In the genomic region with DNA sequence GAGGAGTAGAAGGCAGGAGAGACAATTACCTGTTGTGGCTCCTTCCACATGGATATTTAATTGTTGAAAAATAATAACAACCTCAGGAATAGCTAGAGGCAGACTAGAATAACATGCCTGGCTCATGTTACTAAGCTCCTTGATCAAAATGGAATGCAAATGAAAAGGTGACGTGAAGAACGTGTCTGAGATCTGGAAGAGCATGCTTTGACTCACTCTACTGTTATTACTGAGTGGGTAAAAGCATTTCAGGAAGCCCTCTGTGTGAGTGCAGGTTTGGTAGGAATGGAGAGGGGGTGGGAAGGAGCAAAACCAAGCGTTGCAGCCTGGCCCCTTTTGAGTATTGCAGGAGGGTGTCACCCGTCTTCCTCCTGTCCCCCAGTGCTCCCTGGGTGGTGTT, we compare ENCODE assay signal across 26 cellular contexts.
"Had no signal": no experiment of that assay in that cellular context is flagged by ENCODE, and none has a peak within 500 bp of the region (broad histone marks: within the 10 kb centered on the region; RNA-seq: fewer than 3 reads in every experiment).

No MANE protein-coding gene starts in this region.

- H3K4me3 Mint-ChIP-seq: activated naive CD8-positive, alpha-beta T cell treated with anti-CD3 and anti-CD28 coated beads, Interleukin-2, amount 10 ng/mL, durations not matched to agents 7 days and 5 days; activated T-cell treated with anti-CD3 and anti-CD28 coated beads, Interleukin-2, amount 50 U/mL, for 24 hours; brain; dendritic cell treated with granulocyte-macrophage colony-stimulating factor and Interleukin-4, amounts not matched to agents 40 ng/mL and 50 ng/mL, for 4 days; mesothelial cell of epicardium; natural killer cell; T-cell; T-helper 2 cell treated with Interferon-gamma antibody and Interleukin-4, amounts not matched to agents 5 μg/mL and 100 μg/mL, for 36 hours; type B pancreatic cell had no signal

- H3K27ac ChIP-seq: esophagus muscularis mucosa, gastrocnemius medialis, spleen, testis, WERI-Rb-1 had no signal

- H3K27me3 Mint-ChIP-seq: activated T-cell treated with anti-CD3 and anti-CD28 coated beads, Interleukin-2, amount 50 U/mL, for 24 hours; brain; dendritic cell treated with granulocyte-macrophage colony-stimulating factor and Interleukin-4, amounts not matched to agents 40 ng/mL and 50 ng/mL, for 4 days; progenitor cell of endocrine pancreas had no signal

- H3K27ac Mint-ChIP-seq: activated naive CD8-positive, alpha-beta T cell treated with anti-CD3 and anti-CD28 coated beads, Interleukin-2, amount 10 ng/mL, durations not matched to agents 7 days and 5 days; activated T-cell treated with anti-CD3 and anti-CD28 coated beads, Interleukin-2, amount 50 U/mL, for 24 hours; brain; dendritic cell treated with granulocyte-macrophage colony-stimulating factor and Interleukin-4, amounts not matched to agents 40 ng/mL and 50 ng/mL, for 4 days; mesothelial cell of epicardium; natural killer cell; progenitor cell of endocrine pancreas; T-cell; T-helper 2 cell treated with Interferon-gamma antibody and Interleukin-4, amounts not matched to agents 5 μg/mL and 100 μg/mL, for 36 hours; type B pancreatic cell had no signal

- H3K36me3 Mint-ChIP-seq: activated naive CD8-positive, alpha-beta T cell treated with anti-CD3 and anti-CD28 coated beads, Interleukin-2, amount 10 ng/mL, durations not matched to agents 7 days and 5 days; brain; mesothelial cell of epicardium; natural killer cell; T-cell; type B pancreatic cell had no signal

- H3K4me1 Mint-ChIP-seq: natural killer cell, T-cell had no signal

- ATAC-seq: gastrocnemius medialis, left lobe of liver, natural killer cell, T-cell had no signal

- H3K4me1 ChIP-seq: gastrocnemius medialis, spleen, testis had no signal

- H3K36me3 ChIP-seq: gastrocnemius medialis, WERI-Rb-1 had no signal

- H3K9me3 Mint-ChIP-seq: activated naive CD8-positive, alpha-beta T cell treated with anti-CD3 and anti-CD28 coated beads, Interleukin-2, amount 10 ng/mL, durations not matched to agents 7 days and 5 days; activated T-cell treated with anti-CD3 and anti-CD28 coated beads, Interleukin-2, amount 50 U/mL, for 24 hours; brain; dendritic cell treated with granulocyte-macrophage colony-stimulating factor and Interleukin-4, amounts not matched to agents 40 ng/mL and 50 ng/mL, for 4 days; mesothelial cell of epicardium; T-cell; T-helper 2 cell treated with Interferon-gamma antibody and Interleukin-4, amounts not matched to agents 5 μg/mL and 100 μg/mL, for 36 hours; type B pancreatic cell had no signal

- H3K4me3 ChIP-seq: esophagus muscularis mucosa, gastrocnemius medialis, spleen, testis had no signal

- H3K27me3 ChIP-seq: esophagus muscularis mucosa, gastrocnemius medialis, spleen, testis had no signal

- DNase-seq: activated CD4-positive, alpha-beta T cell treated with anti-CD3 and anti-CD28 coated beads, Interleukin-2, amount 50 U/mL, for 4 hours; activated CD8-positive, alpha-beta memory T cell treated with anti-CD3 and anti-CD28 coated beads for 24 hours; activated CD8-positive, alpha-beta memory T cell treated with anti-CD3 and anti-CD28 coated beads, Interleukin-2, amount 50 U/mL, for 4 hours; activated naive CD4-positive, alpha-beta T cell treated with Interleukin-2 at 50 U/mL for 16 hours; activated naive CD8-positive, alpha-beta T cell treated with anti-CD3 and anti-CD28 coated beads, Interleukin-2, amount 10 ng/mL, durations not matched to agents 7 days and 5 days; activated T-cell treated with anti-CD3 and anti-CD28 coated beads, Interleukin-2, amount 50 U/mL, for 24 hours; amygdala; caudate nucleus; effector CD4-positive, alpha-beta T cell; gastrocnemius medialis; head of caudate nucleus; natural killer cell; spleen; stimulated activated CD4-positive, alpha-beta T cell treated with anti-CD3 and anti-CD28 coated beads, Interleukin-4, amount 100 ng/mL, for 1 hour; stimulated activated naive CD4-positive, alpha-beta T cell; T-cell; testis; WERI-Rb-1 had no signal

- H3K9me3 ChIP-seq: esophagus muscularis mucosa, gastrocnemius medialis, spleen, testis had no signal
